In genomic region chr10:1546431-1547110, GRCh38 we compare ENCODE assay signal across 18 cellular contexts.
"Had no signal": no experiment of that assay in that cellular context is flagged by ENCODE, and none has a peak within 500 bp of the region (broad histone marks: within the 10 kb centered on the region; RNA-seq: fewer than 3 reads in every experiment).

No MANE protein-coding gene starts in this region.

- H3K9me3 ChIP-seq: ascending aorta, esophagus muscularis mucosa, lower lobe of right lung, right atrium auricular region, thyroid gland had no signal

- H3K36me3 ChIP-seq: ascending aorta, esophagus muscularis mucosa, lower lobe of right lung, right atrium auricular region, thyroid gland had no signal

- H3K27ac ChIP-seq: ascending aorta, esophagus muscularis mucosa, lower lobe of right lung, right atrium auricular region, skin epidermis, thyroid gland had no signal

- DNase-seq: activated CD4-positive, alpha-beta T cell treated with anti-CD3 and anti-CD28 coated beads for 48 hours; activated CD4-positive, CD25-positive, alpha-beta regulatory T cell; activated CD8-positive, alpha-beta T cell treated with anti-CD3 and anti-CD28 coated beads for 36 hours; activated naive CD4-positive, alpha-beta T cell treated with anti-CD3 and anti-CD28 coated beads, Interleukin-2, amount 50 U/mL, for 16 hours; activated T-cell treated with anti-CD3 and anti-CD28 coated beads, Interleukin-2, amount 50 U/mL, for 4 hours; effector memory CD4-positive, alpha-beta T cell; lower lobe of right lung; nephron progenitor cell; stimulated activated CD4-positive, alpha-beta T cell treated with anti-CD3 and anti-CD28 coated beads, Interleukin-15, amount 100 ng/mL, for 24 hours; stimulated activated CD4-positive, alpha-beta T cell treated with anti-CD3 and anti-CD28 coated beads, Interleukin-2, amount 100 ng/mL, for 48 hours; T-helper 1 cell; T-helper 9 cell; thyroid gland had no signal

- H3K4me3 ChIP-seq: ascending aorta, esophagus muscularis mucosa, lower lobe of right lung, right atrium auricular region, skin epidermis, thyroid gland had no signal

- ATAC-seq: activated CD8-positive, alpha-beta T cell treated with anti-CD3 and anti-CD28 coated beads for 36 hours; activated T-cell treated with anti-CD3 and anti-CD28 coated beads, Interleukin-2, amount 50 U/mL, for 4 hours; lower lobe of right lung; SK-N-SH treated with all-trans-retinoic acid at 6 μM for 48 hours had no signal

- H3K4me1 ChIP-seq: ascending aorta, esophagus muscularis mucosa, lower lobe of right lung, right atrium auricular region, thyroid gland had no signal

- H3K27me3 ChIP-seq: ascending aorta, right atrium auricular region, thyroid gland had no signal
